In genomic region chr5:4048398-4048797, GRCh38 we compare ENCODE assay signal across 24 cellular contexts.
DNase-seq lines count a peak whose midpoint lies in the region; ATAC-seq, FAIRE-seq and TF ChIP-seq lines count a peak whose summit lies in the region.
"Had no signal": no experiment of that assay in that cellular context is flagged by ENCODE, and none has a peak within 500 bp of the region (broad histone marks: within the 10 kb centered on the region; RNA-seq: fewer than 3 reads in every experiment).

No MANE protein-coding gene starts in this region.

- TF ChIP-seq CTCF in GM23338 (conservative IDR thresholded peaks at IDR 0.05; ENCODE audit: low read depth in 2 of 2) (no peak), bronchial epithelial cell (IDR thresholded peaks at IDR 0.05; ENCODE audit: insufficient read depth, low read length, severe bottlenecking) (no peak)

- no peaks in the 10 kb centered on the region for H3F3A ChIP-seq in GM23338 (replicated peaks; ENCODE audit: low read depth)

- POLR2A ChIA-PET in CD8-positive, alpha-beta memory T cell (lab: Charles Lee): no interaction called here

- no peaks in the 10 kb centered on the region for H3K79me2 ChIP-seq in GM23338 (replicated peaks; ENCODE audit: insufficient read depth)

- H4K20me1 ChIP-seq in GM23338 (replicated peaks; ENCODE audit: insufficient read depth): no peaks in the 10 kb centered on the region
- H4K20me1 ChIP-seq: BLaER1 had no signal

- H3K4me1 Mint-ChIP-seq in GM23338: peaks cover 8% of the 10 kb centered on the region
- no peaks in the 10 kb centered on the region for H3K4me1 Mint-ChIP-seq in CD8-positive, alpha-beta memory T cell
- H3K4me1 Mint-ChIP-seq: CD14-positive monocyte; CD4-positive, alpha-beta memory T cell; CD4-positive, CD25-positive, alpha-beta regulatory T cell had no signal

- H2AFZ ChIP-seq in GM23338: peak overlapping the region; percentile 50; the same call in 1 of the 2 replicates

- peak; percentile 86 for ATAC-seq in Right ventricle myocardium superior (ENCODE audit: poor library complexity)
- no peak for ATAC-seq in left cardiac atrium
- ATAC-seq in GM23338: no peak
- ATAC-seq in left ventricle myocardium superior: peak; percentile 80
- no peak for ATAC-seq in GM19395 (IDR thresholded peaks at IDR 0.05; ENCODE audit: unreplicated experiment)

- CTCF ChIA-PET in CD8-positive, alpha-beta memory T cell (lab: Charles Lee): no interaction called here

- H3K36me3 ChIP-seq in GM23338 (ENCODE audit: insufficient read depth): no peaks in the 10 kb centered on the region
- no peaks in the 10 kb centered on the region for H3K36me3 ChIP-seq in bronchial epithelial cell (ENCODE audit: control insufficient read depth, insufficient read depth, low read length)
- no peaks in the 10 kb centered on the region for H3K36me3 ChIP-seq in CD8-positive, alpha-beta memory T cell (ENCODE audit: insufficient read depth, low read length)
- H3K36me3 ChIP-seq: BE2C, BLaER1 had no signal

- peaks cover 10% of the 10 kb centered on the region; the same call in 1 of the 2 replicates for H3K9me2 ChIP-seq in GM23338 (ENCODE audit: insufficient read depth)

- intact Hi-C loops in Right ventricle myocardium superior (cut with DNase I): no loop called here
- intact Hi-C loops in left cardiac atrium (cut with DNase I): no loop called here
- intact Hi-C loops in left ventricle myocardium superior (cut with micrococcal nuclease): no loop called here

- no peak overlapping the region for H3K4me2 ChIP-seq in GM23338
- H3K4me2 ChIP-seq: BLaER1 had no signal

- no peaks in the 10 kb centered on the region for H3K27me3 ChIP-seq in GM23338 (ENCODE audit: insufficient read depth)
- H3K27me3 ChIP-seq in bronchial epithelial cell (ENCODE audit: control insufficient read depth, insufficient read depth, low read length): no peaks in the 10 kb centered on the region
- no peaks in the 10 kb centered on the region for H3K27me3 ChIP-seq in CD8-positive, alpha-beta memory T cell (ENCODE audit: insufficient read depth, low read length, poor library complexity, severe bottlenecking)
- H3K27me3 ChIP-seq: BE2C, BLaER1 had no signal

- H3K27ac ChIP-seq in GM23338 (ENCODE audit: low read depth): no peak overlapping the region
- no peak overlapping the region for H3K27ac ChIP-seq in CD8-positive, alpha-beta memory T cell (ENCODE audit: low read depth, low read length)
- H3K27ac ChIP-seq: BLaER1 had no signal

- peaks cover 7% of the 10 kb centered on the region; the same call in 1 of the 2 replicates for H3K4me1 ChIP-seq in GM23338 (ENCODE audit: insufficient read depth)
- H3K4me1 ChIP-seq in CD8-positive, alpha-beta memory T cell (ENCODE audit: insufficient read depth, low read length): no peaks in the 10 kb centered on the region
- H3K4me1 ChIP-seq: BE2C, Caco-2 had no signal

- no peak overlapping the region for H3K4me3 ChIP-seq in GM23338
- no peak overlapping the region for H3K4me3 ChIP-seq in bronchial epithelial cell (ENCODE audit: low read depth, low read length)
- H3K4me3 ChIP-seq in CD8-positive, alpha-beta memory T cell (ENCODE audit: low read length): no peak overlapping the region
- H3K4me3 ChIP-seq: BLaER1 had no signal

- H3K36me3 Mint-ChIP-seq in GM23338 (ENCODE audit: low read depth): no peaks in the 10 kb centered on the region
- peaks cover 0 to 3% (median 0%) of the 10 kb centered on the region in 3 donors for H3K36me3 Mint-ChIP-seq in CD8-positive, alpha-beta memory T cell
- H3K36me3 Mint-ChIP-seq: CD14-positive monocyte; CD4-positive, alpha-beta memory T cell; CD4-positive, CD25-positive, alpha-beta regulatory T cell had no signal

- H3K9me3 ChIP-seq in CD8-positive, alpha-beta memory T cell (ENCODE audit: low read length): no peaks in the 10 kb centered on the region
- H3K9me3 ChIP-seq: BE2C, Caco-2 had no signal

- no peaks in the 10 kb centered on the region for H3K27me3 Mint-ChIP-seq in GM23338 (ENCODE audit: insufficient read depth, low read depth, poor library complexity)
- no peaks in the 10 kb centered on the region for H3K27me3 Mint-ChIP-seq in CD8-positive, alpha-beta memory T cell
- H3K27me3 Mint-ChIP-seq: CD4-positive, alpha-beta memory T cell; CD4-positive, CD25-positive, alpha-beta regulatory T cell had no signal

- no peak overlapping the region for H3K27ac Mint-ChIP-seq in GM23338
- no peak overlapping the region for H3K27ac Mint-ChIP-seq in CD8-positive, alpha-beta memory T cell
- H3K27ac Mint-ChIP-seq: CD14-positive monocyte; CD4-positive, alpha-beta memory T cell; CD4-positive, CD25-positive, alpha-beta regulatory T cell had no signal

- peak; percentile 7 for FAIRE-seq in bronchial epithelial cell (lab: Jason Lieb, UNC)
- FAIRE-seq: A204.1, D721Med, G401.6, GM12891, GM19239 had no signal

- no peaks in the 10 kb centered on the region for H3K9me3 Mint-ChIP-seq in GM23338
- H3K9me3 Mint-ChIP-seq in CD8-positive, alpha-beta memory T cell: peaks cover 1 to 14% (median 11%) of the 10 kb centered on the region in 5 donors

- DNase-seq in Right ventricle myocardium superior (no peak), left cardiac atrium (no peak), GM23338 (ENCODE audit: low spot score) (no peak), bronchial epithelial cell (ENCODE audit: low read depth) (no peak), left ventricle myocardium superior (no peak)
- no peak for DNase-seq in CD8-positive, alpha-beta memory T cell
- DNase-seq: 8988T; ACHN; BE2C; C1 segment of cervical spinal cord; Caco-2; Calu3; CD4-positive, alpha-beta memory T cell; CD4-positive, CD25-positive, alpha-beta regulatory T cell; DMS79 treated with DMSO at 0.1 percent for 48 hours; GF-D8 had no signal

- H3K4me3 Mint-ChIP-seq in GM23338: no peak overlapping the region
- no peak overlapping the region for H3K4me3 Mint-ChIP-seq in CD8-positive, alpha-beta memory T cell
- H3K4me3 Mint-ChIP-seq: CD14-positive monocyte; CD4-positive, alpha-beta memory T cell; CD4-positive, CD25-positive, alpha-beta regulatory T cell had no signal

TF ChIP-seq in GM23338, 12 proteins besides CTCF, POLR2A, EP300 and RAD21:
- TF ChIP-seq JUNB (IDR thresholded peaks at IDR 0.05; ENCODE audit: unreplicated experiment): no peak
- no peak for TF ChIP-seq CREB1 (CRISPR knock-in tag; IDR thresholded peaks at IDR 0.05; ENCODE audit: low read depth)
- no peak for TF ChIP-seq ZNF331 (CRISPR knock-in tag; IDR thresholded peaks at IDR 0.05; ENCODE audit: low read depth)
- TF ChIP-seq POLR2AphosphoS5 (IDR thresholded peaks at IDR 0.05; ENCODE audit: low read depth): no peak

Comparison
In these comparisons a context has a peak if more than half of its experiments do, and no peak if none do; other contexts are left out.
1. ATAC-seq: peak in Right ventricle myocardium superior (single experiment) and left ventricle myocardium superior (single experiment); none in left cardiac atrium (0 of 2), GM23338 (single experiment) and GM19395 (single experiment).